ENCODE assay signal across 11 cellular contexts in the genomic region with DNA sequence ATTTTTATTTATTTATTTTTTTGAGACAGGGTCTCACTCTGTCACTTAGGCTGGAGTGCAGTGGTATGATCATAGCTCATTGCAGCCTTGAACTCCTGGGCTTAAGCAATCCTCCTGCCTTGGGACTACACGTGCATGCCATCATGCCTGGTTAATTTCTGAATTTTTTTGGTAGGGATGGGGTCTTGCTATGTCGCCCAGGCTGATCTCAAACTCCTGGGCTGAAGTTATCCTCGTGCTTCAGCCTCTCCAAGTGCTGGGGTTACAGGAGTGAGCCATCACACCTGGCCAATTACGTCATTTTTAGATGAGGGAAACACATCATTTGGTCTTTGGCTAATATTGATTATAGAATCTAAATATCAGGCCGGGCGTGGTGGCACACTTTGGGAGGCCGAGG.
"Had no signal": no experiment of that assay in that cellular context is flagged by ENCODE, and none has a peak within 500 bp of the region (broad histone marks: within the 10 kb centered on the region; RNA-seq: fewer than 3 reads in every experiment).

No MANE protein-coding gene starts in this region.

- H3K9me3 Mint-ChIP-seq: GM23338, H9, HFFc6 had no signal

- H3K4me3 Mint-ChIP-seq: GM23338, H9, HFFc6 had no signal

- ATAC-seq: GM23338, HCT116 had no signal

- FAIRE-seq: H1, H54 had no signal

- H3K36me3 ChIP-seq: HAP-1 had no signal

- H3K4me1 Mint-ChIP-seq: GM23338, H9 had no signal

- H3K4me1 ChIP-seq: HAP-1 had no signal

- H2AFZ ChIP-seq: GM23248, GM23338 had no signal

- H3K4me2 ChIP-seq: GM23338 had no signal

- H3K27ac Mint-ChIP-seq: GM23338, H9, HFFc6 had no signal

- H3K27ac ChIP-seq: GM23248 had no signal

- H3K9ac ChIP-seq: GM23248 had no signal

- DNase-seq: GM23248, GOT3, H7, H9, HCEC 1CT, HFFc6 had no signal

- H3K4me3 ChIP-seq: GM23248, GM23338, HAP-1 had no signal

- H3K9me3 ChIP-seq: HAP-1 had no signal
